ENCODE assay signal across 1 cellular context in the genomic region with DNA sequence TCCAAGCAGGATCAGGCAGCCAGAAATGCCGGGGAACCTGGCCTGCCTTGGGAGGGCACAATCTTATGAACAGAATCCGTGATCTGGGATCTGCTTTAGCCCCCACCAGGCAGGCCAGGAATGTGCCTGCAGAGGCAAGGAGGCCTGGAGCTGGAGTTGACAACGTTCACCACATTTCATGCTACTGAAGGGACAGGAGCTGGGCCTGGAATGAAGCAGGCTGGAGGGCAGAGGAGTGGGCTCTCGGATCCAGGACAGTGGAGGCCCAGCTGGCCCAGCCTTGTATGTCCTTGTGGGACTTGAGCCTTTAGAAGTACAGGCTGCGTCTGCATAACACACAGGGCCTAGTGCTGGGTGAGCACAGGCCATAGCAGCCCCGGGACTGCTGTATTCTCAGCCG.
TF ChIP-seq lines count a peak whose summit lies in the region.

No MANE protein-coding gene starts in this region.

TF ChIP-seq in HepG2, 621 proteins besides CTCF, POLR2A, EP300 and RAD21 (continued from another document):
- TF ChIP-seq ZNF281 (CRISPR knock-in tag; IDR thresholded peaks at IDR 0.05; ENCODE audit: borderline replicate concordance) (no peak), ZNF205 (CRISPR knock-in tag; IDR thresholded peaks at IDR 0.05) (no peak), ZNF530 (CRISPR knock-in tag; IDR thresholded peaks at IDR 0.05; ENCODE audit: low read depth) (no peak), ZFYVE20 (CRISPR knock-in tag; IDR thresholded peaks at IDR 0.05; ENCODE audit: borderline replicate concordance, low read depth) (no peak), ZNF282 (IDR thresholded peaks at IDR 0.05; ENCODE audit: partially characterized antibody) (no peak), MAFF (IDR thresholded peaks at IDR 0.05; ENCODE audit: low read depth, low read length) (no peak), ZNF615 (CRISPR knock-in tag; IDR thresholded peaks at IDR 0.05; ENCODE audit: borderline replicate concordance) (no peak), ELF3 (CRISPR knock-in tag; IDR thresholded peaks at IDR 0.05) (no peak), ZNF777 (CRISPR knock-in tag; IDR thresholded peaks at IDR 0.05) (no peak), PLSCR1 (CRISPR knock-in tag; IDR thresholded peaks at IDR 0.05; ENCODE audit: borderline replicate concordance) (no peak)
TF ChIP-seq in HepG2: peak in this region for 0.
